ENCODE assay signal across 8 cellular contexts in the genomic region with DNA sequence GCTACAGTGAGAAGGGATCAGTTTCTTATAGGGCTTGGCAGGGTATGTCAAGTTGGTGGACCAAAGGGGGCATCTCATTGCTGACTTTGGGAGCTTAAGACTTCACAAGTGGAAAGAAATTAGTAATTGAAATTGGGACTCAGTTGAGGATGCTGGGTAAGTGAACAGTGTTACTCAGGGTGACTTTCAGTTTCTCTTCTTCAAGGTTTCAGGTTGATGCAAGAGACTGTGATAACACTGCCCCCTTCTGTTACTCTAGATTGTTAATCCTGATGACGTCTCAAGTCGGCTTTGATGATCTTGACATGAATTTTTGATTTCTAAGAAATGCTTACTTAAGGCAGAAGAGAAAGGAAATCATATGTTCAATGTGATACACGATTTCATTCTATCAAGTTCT. TPM values are rescaled to one million over a fixed set of nuclear protein-coding genes. Genes with fewer than 3 reads are reported as not detected.
DNase-seq lines count a peak whose midpoint lies in the region; ATAC-seq and TF ChIP-seq lines count a peak whose summit lies in the region.

No MANE protein-coding gene starts in this region.

- no peaks in the 10 kb centered on the region for H3K27me3 ChIP-seq in AG04450 (ENCODE audit: control insufficient read depth, insufficient read depth, low read length)
- no peaks in the 10 kb centered on the region for H3K27me3 ChIP-seq in Loucy (ENCODE audit: insufficient read depth, low read length, poor library complexity, severe bottlenecking)
- peaks cover 13% of the 10 kb centered on the region for H3K27me3 ChIP-seq in cardiac muscle cell

- H3K9ac ChIP-seq in Loucy (ENCODE audit: low read depth, low read length, poor library complexity, severe bottlenecking), result peak overlapping the region; percentile 68

- H3K9me3 ChIP-seq in AG04450 (ENCODE audit: control insufficient read depth, insufficient read depth, low read length) (no peaks in the 10 kb centered on the region), Loucy (ENCODE audit: insufficient read depth, low read depth, low read length) (no peaks in the 10 kb centered on the region), cardiac muscle cell (ENCODE audit: low read depth) (no peaks in the 10 kb centered on the region)

- no peak overlapping the region for H3K27ac ChIP-seq in AG04450 (ENCODE audit: low read depth, low read length)
- H3K27ac ChIP-seq in cardiac muscle cell, result no peak overlapping the region

- no peak overlapping the region for H3K27ac Mint-ChIP-seq in activated B cell treated with CpG ODN at 0.5 μM for 24 hours

- H3K9me3 Mint-ChIP-seq in activated B cell treated with CpG ODN at 0.5 μM for 24 hours, result no peaks in the 10 kb centered on the region

- DNase-seq in AG04450 (ENCODE audit: low read depth, low spot score) (no peak), GM10248 (ENCODE audit: extremely low spot score) (peak; percentile 75), HCEC 1CT (peak; percentile 80), activated B cell treated with CpG ODN at 0.5 μM for 24 hours (no peak), cardiac muscle cell (ENCODE audit: low read depth in 1 of 2, low spot score in 1 of 2) (peak; percentile 21 to 80)
- DNase-seq in stimulated activated CD8-positive, alpha-beta memory T cell treated with anti-CD3 and anti-CD28 coated beads, Interleukin-4, amount 100 ng/mL, for 48 hours, result peak; percentile 28
- DNase-seq in activated CD8-positive, alpha-beta memory T cell treated with anti-CD3 and anti-CD28 coated beads for 24 hours, result no peak

- peak overlapping the region; percentile 86 for H3K4me2 ChIP-seq in Loucy (ENCODE audit: low read depth, low read length, poor library complexity, severe bottlenecking)

- H3K36me3 ChIP-seq in Loucy (ENCODE audit: insufficient read depth, low read length), result no peaks in the 10 kb centered on the region
- no peaks in the 10 kb centered on the region for H3K36me3 ChIP-seq in cardiac muscle cell

- intact Hi-C loops in activated B cell treated with CpG ODN at 0.5 μM for 24 hours (cut with micrococcal nuclease), result loop anchor here (1.0 to 2.0 kb wide), 7 partner anchors 9 to 1479 kb away; a partner anchor contains a TSS

- H3K4me1 ChIP-seq in Loucy (ENCODE audit: insufficient read depth, low read length, poor library complexity, severe bottlenecking) (peaks cover 62% of the 10 kb centered on the region), cardiac muscle cell (ENCODE audit: low read depth) (no peaks in the 10 kb centered on the region)

- peaks cover 14% of the 10 kb centered on the region for H3F3A ChIP-seq in Loucy (ENCODE audit: low read depth)

- no peaks in the 10 kb centered on the region for H3K27me3 Mint-ChIP-seq in activated B cell treated with CpG ODN at 0.5 μM for 24 hours

- no peaks in the 10 kb centered on the region for H3K79me2 ChIP-seq in Loucy (ENCODE audit: insufficient read depth, low read length)

- H3K4me3 ChIP-seq in AG04450 (ENCODE audit: low read depth, low read length), result no peak overlapping the region; the same call in 1 of the 2 replicates
- H3K4me3 ChIP-seq in Loucy (ENCODE audit: low read length, poor library complexity, severe bottlenecking), result peak overlapping the region; percentile 68
- H3K4me3 ChIP-seq in cardiac muscle cell, result no peak overlapping the region

- ATAC-seq in activated B cell treated with CpG ODN at 0.5 μM for 24 hours (ENCODE audit: low read depth), result peak; percentile 75

- peaks cover 36% of the 10 kb centered on the region for H3K4me1 Mint-ChIP-seq in activated B cell treated with CpG ODN at 0.5 μM for 24 hours

- no peaks in the 10 kb centered on the region for H3K9me2 ChIP-seq in Loucy (replicated peaks; ENCODE audit: low read depth, low read length)

- H3K36me3 Mint-ChIP-seq in activated B cell treated with CpG ODN at 0.5 μM for 24 hours (ENCODE audit: low read depth), result no peaks in the 10 kb centered on the region

- CTCF ChIA-PET in AG04450 (lab: Charles Lee) (interaction anchor here (1.0 to 1.5 kb wide), 4 partner anchors 203 to 1914 kb away, joined by 3 to 5 read pairs (median 4); a partner anchor contains a TSS), GM10248 (lab: Yijun Ruan, JAX) (interaction anchor here (0.6 to 7.3 kb wide), 15 partner anchors 8 to 1278 kb away, joined by 3 to 81 read pairs (median 4); a partner anchor contains a TSS), activated B cell treated with CpG ODN at 0.5 μM for 24 hours (lab: Charles Lee) (interaction anchor here (0.7 to 4.5 kb wide), 8 partner anchors 12 to 1270 kb away, joined by 3 to 32 read pairs (median 6); a partner anchor contains a TSS)

- peak overlapping the region; percentile 98 for H2AFZ ChIP-seq in Loucy (ENCODE audit: low read length)

- TF ChIP-seq CTCF in AG04450 (IDR thresholded peaks at IDR 0.05; ENCODE audit: low read depth, low read length) (peak; percentile 60), GM10248 (IDR thresholded peaks at IDR 0.05; ENCODE audit: control extremely low read depth, extremely low read depth, low read depth, missing control alignments) (peak; percentile 65), Loucy (conservative IDR thresholded peaks at IDR 0.05; ENCODE audit: low read length) (peak; percentile 76), activated B cell treated with CpG ODN at 0.5 μM for 24 hours (IDR thresholded peaks at IDR 0.05) (no peak), cardiac muscle cell (IDR thresholded peaks at IDR 0.05; ENCODE audit: low read depth, low read length) (peak; percentile 51)

- H4K20me1 ChIP-seq in Loucy (ENCODE audit: insufficient read depth, low read length, poor library complexity, severe bottlenecking), result no peaks in the 10 kb centered on the region

- POLR2A ChIA-PET in AG04450 (lab: Yijun Ruan, JAX), result no interaction called here
- POLR2A ChIA-PET in GM10248 (lab: Yijun Ruan, JAX), result no interaction called here
- POLR2A ChIA-PET in activated B cell treated with CpG ODN at 0.5 μM for 24 hours (lab: Charles Lee), result interaction anchor here (0.7 to 2.9 kb wide), 3 partner anchors 19 to 789 kb away, joined by 3 to 18 read pairs (median 3); a partner anchor contains a TSS

- H3K4me3 Mint-ChIP-seq in activated B cell treated with CpG ODN at 0.5 μM for 24 hours, result no peak overlapping the region

RNA-seq across cellular contexts. Expression of a gene that starts 21.3 kb away (rescaled TPM):
- 0.38 and 0.42 TPM in 2 replicates for polyA plus RNA-seq in AG04450 (2011; rRNA removed)
- 1.00 and 1.1 TPM in 2 replicates for polyA minus RNA-seq in AG04450 (2011; rRNA and poly(A)+ RNA removed)
- total RNA-seq in activated B cell treated with CpG ODN at 0.5 μM for 24 hours, result not detected in 2 replicates
- 0.35 and 0.66 TPM in 2 replicates for total RNA-seq in cardiac muscle cell
- polyA plus RNA-seq in cardiac muscle cell, result 0.13 and 0.27 TPM in 2 replicates

RNA-seq across cellular contexts. Expression of a gene that starts 21.5 kb away (rescaled TPM):
- polyA plus RNA-seq in AG04450 (2011; rRNA removed) (94.0 and 142 TPM in 2 replicates), cardiac muscle cell (47.1 and 72.8 TPM in 2 replicates)
- 113 and 134 TPM in 2 replicates for polyA minus RNA-seq in AG04450 (2011; rRNA and poly(A)+ RNA removed)
- total RNA-seq in activated B cell treated with CpG ODN at 0.5 μM for 24 hours (28.0 and 29.4 TPM in 2 replicates), cardiac muscle cell (17.8 and 34.5 TPM in 2 replicates)

Comparison
In these comparisons a context has a peak if more than half of its experiments do, and no peak if none do; other contexts are left out.
1. DNase-seq: peak in GM10248 (single experiment), HCEC 1CT (single experiment), cardiac muscle cell (2 of 2) and stimulated activated CD8-positive, alpha-beta memory T cell treated with anti-CD3 and anti-CD28 coated beads, Interleukin-4, amount 100 ng/mL, for 48 hours (single experiment); none in AG04450 (single experiment), activated B cell treated with CpG ODN at 0.5 μM for 24 hours (single experiment) and activated CD8-positive, alpha-beta memory T cell treated with anti-CD3 and anti-CD28 coated beads for 24 hours (single experiment).